Comparison of ENCODE assay signal across 1 cellular context in the genomic region with DNA sequence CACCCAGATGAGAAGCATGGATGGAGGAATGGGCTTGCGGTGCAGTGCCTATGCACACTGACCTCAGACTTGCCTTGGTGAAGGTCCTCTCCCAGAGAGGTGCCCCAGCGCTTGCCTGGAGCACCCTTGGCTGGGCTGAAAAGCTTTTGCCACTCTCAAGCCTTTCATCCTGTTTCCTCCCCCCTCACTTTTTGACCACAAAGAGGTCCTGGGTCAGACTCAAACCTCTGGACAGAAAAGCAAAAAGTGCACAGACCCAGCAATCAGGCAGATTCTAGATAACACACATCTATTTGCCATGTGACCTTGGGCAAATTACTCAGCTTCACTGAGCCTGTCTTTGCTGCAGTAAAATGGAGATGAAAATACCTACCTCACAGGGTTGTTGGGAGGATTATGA.
TF ChIP-seq lines count a peak whose summit lies in the region.

No MANE protein-coding gene starts in this region.

TF ChIP-seq in IMR-90, 13 proteins besides CTCF, POLR2A, EP300 and RAD21:
- TF ChIP-seq NFE2L2 (IDR thresholded peaks at IDR 0.05; ENCODE audit: low read depth, low read length) (no peak), MXI1 (IDR thresholded peaks at IDR 0.05; ENCODE audit: borderline replicate concordance, low read depth, low read length) (no peak), RCOR1 (IDR thresholded peaks at IDR 0.05; ENCODE audit: insufficient replicate concordance, low read length) (no peak), MAFK (IDR thresholded peaks at IDR 0.05; ENCODE audit: low read depth, low read length) (no peak), FOS (IDR thresholded peaks at IDR 0.05; ENCODE audit: low read depth, low read length) (no peak), CHD1 (IDR thresholded peaks at IDR 0.05; ENCODE audit: low read depth, low read length) (no peak), CEBPB (IDR thresholded peaks at IDR 0.05; ENCODE audit: low read depth, low read length) (no peak), BHLHE40 (IDR thresholded peaks at IDR 0.05; ENCODE audit: low read depth, low read length) (no peak), SMC3 (IDR thresholded peaks at IDR 0.05; ENCODE audit: low read depth, low read length) (no peak), RFX5 (IDR thresholded peaks at IDR 0.05; ENCODE audit: low read depth, low read length) (no peak), USF2 (IDR thresholded peaks at IDR 0.05; ENCODE audit: low read depth, low read length) (no peak), MAZ (IDR thresholded peaks at IDR 0.05; ENCODE audit: borderline replicate concordance, low read depth, low read length) (no peak)
- TF ChIP-seq, protein P1, sequence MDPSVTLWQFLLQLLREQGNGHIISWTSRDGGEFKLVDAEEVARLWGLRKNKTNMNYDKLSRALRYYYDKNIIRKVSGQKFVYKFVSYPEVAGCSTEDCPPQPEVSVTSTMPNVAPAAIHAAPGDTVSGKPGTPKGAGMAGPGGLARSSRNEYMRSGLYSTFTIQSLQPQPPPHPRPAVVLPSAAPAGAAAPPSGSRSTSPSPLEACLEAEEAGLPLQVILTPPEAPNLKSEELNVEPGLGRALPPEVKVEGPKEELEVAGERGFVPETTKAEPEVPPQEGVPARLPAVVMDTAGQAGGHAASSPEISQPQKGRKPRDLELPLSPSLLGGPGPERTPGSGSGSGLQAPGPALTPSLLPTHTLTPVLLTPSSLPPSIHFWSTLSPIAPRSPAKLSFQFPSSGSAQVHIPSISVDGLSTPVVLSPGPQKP (IDR thresholded peaks at IDR 0.05; ENCODE audit: borderline replicate concordance, low read depth, low read length) = no peak
